Comparison of ENCODE assay signal across 2 cellular contexts in the genomic region with DNA sequence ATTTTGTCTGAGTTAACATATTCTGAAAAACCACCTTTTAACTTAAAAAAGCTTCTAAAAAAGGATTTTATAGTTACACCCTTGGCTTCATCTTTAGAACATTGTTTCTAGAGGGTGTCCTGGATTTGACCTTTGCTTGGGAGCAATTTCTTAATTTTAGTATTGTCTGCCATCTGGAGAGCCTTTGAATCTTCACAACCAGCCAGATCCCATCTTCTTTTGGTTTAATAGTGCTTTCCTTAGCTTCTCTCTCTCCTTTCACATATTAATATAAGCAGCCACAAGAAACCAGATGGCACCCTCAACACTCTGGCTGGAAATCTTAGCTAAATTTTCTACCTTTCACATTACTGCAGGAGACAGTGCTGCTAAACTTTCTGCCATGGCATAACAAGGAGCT.
TF ChIP-seq lines count a peak whose summit lies in the region.

No MANE protein-coding gene starts in this region.

TF ChIP-seq in IMR-90, 13 proteins besides CTCF, POLR2A, EP300 and RAD21:
- TF ChIP-seq MAZ (IDR thresholded peaks at IDR 0.05; ENCODE audit: borderline replicate concordance, low read depth, low read length) (no peak), FOS (IDR thresholded peaks at IDR 0.05; ENCODE audit: low read depth, low read length) (no peak), RFX5 (IDR thresholded peaks at IDR 0.05; ENCODE audit: low read depth, low read length) (no peak), CEBPB (IDR thresholded peaks at IDR 0.05; ENCODE audit: low read depth, low read length) (no peak), MXI1 (IDR thresholded peaks at IDR 0.05; ENCODE audit: borderline replicate concordance, low read depth, low read length) (no peak), NFE2L2 (IDR thresholded peaks at IDR 0.05; ENCODE audit: low read depth, low read length) (no peak), RCOR1 (IDR thresholded peaks at IDR 0.05; ENCODE audit: insufficient replicate concordance, low read length) (no peak), MAFK (IDR thresholded peaks at IDR 0.05; ENCODE audit: low read depth, low read length) (no peak), BHLHE40 (IDR thresholded peaks at IDR 0.05; ENCODE audit: low read depth, low read length) (no peak), CHD1 (IDR thresholded peaks at IDR 0.05; ENCODE audit: low read depth, low read length) (no peak), SMC3 (IDR thresholded peaks at IDR 0.05; ENCODE audit: low read depth, low read length) (no peak)
- TF ChIP-seq, protein P1, sequence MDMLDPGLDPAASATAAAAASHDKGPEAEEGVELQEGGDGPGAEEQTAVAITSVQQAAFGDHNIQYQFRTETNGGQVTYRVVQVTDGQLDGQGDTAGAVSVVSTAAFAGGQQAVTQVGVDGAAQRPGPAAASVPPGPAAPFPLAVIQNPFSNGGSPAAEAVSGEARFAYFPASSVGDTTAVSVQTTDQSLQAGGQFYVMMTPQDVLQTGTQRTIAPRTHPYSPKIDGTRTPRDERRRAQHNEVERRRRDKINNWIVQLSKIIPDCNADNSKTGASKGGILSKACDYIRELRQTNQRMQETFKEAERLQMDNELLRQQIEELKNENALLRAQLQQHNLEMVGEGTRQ (IDR thresholded peaks at IDR 0.05; ENCODE audit: low read depth, low read length): no peak
- TF ChIP-seq, protein P2, sequence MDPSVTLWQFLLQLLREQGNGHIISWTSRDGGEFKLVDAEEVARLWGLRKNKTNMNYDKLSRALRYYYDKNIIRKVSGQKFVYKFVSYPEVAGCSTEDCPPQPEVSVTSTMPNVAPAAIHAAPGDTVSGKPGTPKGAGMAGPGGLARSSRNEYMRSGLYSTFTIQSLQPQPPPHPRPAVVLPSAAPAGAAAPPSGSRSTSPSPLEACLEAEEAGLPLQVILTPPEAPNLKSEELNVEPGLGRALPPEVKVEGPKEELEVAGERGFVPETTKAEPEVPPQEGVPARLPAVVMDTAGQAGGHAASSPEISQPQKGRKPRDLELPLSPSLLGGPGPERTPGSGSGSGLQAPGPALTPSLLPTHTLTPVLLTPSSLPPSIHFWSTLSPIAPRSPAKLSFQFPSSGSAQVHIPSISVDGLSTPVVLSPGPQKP (IDR thresholded peaks at IDR 0.05; ENCODE audit: borderline replicate concordance, low read depth, low read length): no peak

TF ChIP-seq in endothelial cell of umbilical vein, 7 proteins besides CTCF, POLR2A, EP300 and RAD21:
- TF ChIP-seq JUN (IDR thresholded peaks at IDR 0.05; ENCODE audit: borderline replicate concordance, insufficient read depth, insufficient read length, low read depth) (no peak), POLR2AphosphoS5 (IDR thresholded peaks at IDR 0.05; ENCODE audit: insufficient read depth, low read depth, low read length) (no peak), FOS (IDR thresholded peaks at IDR 0.05; ENCODE audit: borderline replicate concordance, insufficient read depth, low read length) (no peak)
- TF ChIP-seq, protein P3, sequence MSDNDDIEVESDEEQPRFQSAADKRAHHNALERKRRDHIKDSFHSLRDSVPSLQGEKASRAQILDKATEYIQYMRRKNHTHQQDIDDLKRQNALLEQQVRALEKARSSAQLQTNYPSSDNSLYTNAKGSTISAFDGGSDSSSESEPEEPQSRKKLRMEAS (IDR thresholded peaks at IDR 0.05; ENCODE audit: insufficient read depth, insufficient read length): no peak
